In genomic region chr6:116667620-116668019, GRCh38 we compare ENCODE assay signal across 8 cellular contexts. TPM values are rescaled to one million over a fixed set of nuclear protein-coding genes. Genes with fewer than 3 reads are reported as not detected.
DNase-seq lines count a peak whose midpoint lies in the region; ATAC-seq and TF ChIP-seq lines count a peak whose summit lies in the region.

No MANE protein-coding gene starts in this region.

- no peak for ATAC-seq in activated T-cell treated with anti-CD3 and anti-CD28 coated beads, Interleukin-2, amount 50 U/mL, for 72 hours (replicated peaks in 1 of 2)
- ATAC-seq in HG02981 (IDR thresholded peaks at IDR 0.05; ENCODE audit: unreplicated experiment), result no peak

- no peaks in the 10 kb centered on the region for H3K36me3 ChIP-seq in mucosa of rectum (ENCODE audit: control insufficient read depth in 2 of 2, insufficient read depth in 2 of 2, low read length in 2 of 2)

- peak overlapping the region; percentile 94 to 99 for H3K4me3 Mint-ChIP-seq in activated T-cell treated with anti-CD3 and anti-CD28 coated beads, Interleukin-2, amount 50 U/mL, for 72 hours

- peaks cover 6% of the 10 kb centered on the region for H3K27me3 Mint-ChIP-seq in activated T-cell treated with anti-CD3 and anti-CD28 coated beads, Interleukin-2, amount 50 U/mL, for 72 hours (ENCODE audit: low read depth)

- no peak for DNase-seq in activated T-cell treated with anti-CD3 and anti-CD28 coated beads, Interleukin-2, amount 50 U/mL, for 72 hours
- DNase-seq in activated T-cell treated with anti-CD3 and anti-CD28 coated beads, Interleukin-2, amount 50 U/mL, for 48 hours, result no peak
- DNase-seq in LNCaP clone FGC (ENCODE audit: low read depth), result no peak
- DNase-seq in astrocyte of the cerebellum (ENCODE audit: low read depth), result no peak
- DNase-seq in NCI-H1092 (lab: John Stamatoyannopoulos, UW), result no peak
- no peak for DNase-seq in DMS153 (lab: John Stamatoyannopoulos, UW)

- H3K27ac Mint-ChIP-seq in activated T-cell treated with anti-CD3 and anti-CD28 coated beads, Interleukin-2, amount 50 U/mL, for 72 hours, result peak overlapping the region; percentile 93

- peak overlapping the region; percentile 73 for H3K4me3 ChIP-seq in LNCaP clone FGC (ENCODE audit: low read depth, low read length)
- peak overlapping the region; percentile 72 for H3K4me3 ChIP-seq in astrocyte of the cerebellum (ENCODE audit: low read depth, low read length)
- peak overlapping the region; percentile 99 for H3K4me3 ChIP-seq in mucosa of rectum (ENCODE audit: low read length in 2 of 2)

- peaks cover 6 to 10% of the 10 kb centered on the region in 2 donors for H3K4me1 ChIP-seq in mucosa of rectum (ENCODE audit: control insufficient read depth in 2 of 2, insufficient read depth in 2 of 2, low read length in 2 of 2)

- peaks cover 45% of the 10 kb centered on the region for H3K4me1 Mint-ChIP-seq in activated T-cell treated with anti-CD3 and anti-CD28 coated beads, Interleukin-2, amount 50 U/mL, for 72 hours (ENCODE audit: low read depth)

- TF ChIP-seq CTCF in LNCaP clone FGC (IDR thresholded peaks at IDR 0.05; ENCODE audit: control insufficient read depth, extremely low read depth, insufficient read depth) (no peak), astrocyte of the cerebellum (IDR thresholded peaks at IDR 0.05; ENCODE audit: low read depth, low read length, missing control alignments) (no peak)

- H3K9me3 Mint-ChIP-seq in activated T-cell treated with anti-CD3 and anti-CD28 coated beads, Interleukin-2, amount 50 U/mL, for 72 hours, result no peaks in the 10 kb centered on the region

- H3K36me3 Mint-ChIP-seq in activated T-cell treated with anti-CD3 and anti-CD28 coated beads, Interleukin-2, amount 50 U/mL, for 72 hours (ENCODE audit: insufficient read depth in 2 of 2), result peaks cover 2 to 7% of the 10 kb centered on the region in 2 donors

- H3K9ac ChIP-seq in mucosa of rectum (ENCODE audit: low read depth in 1 of 2, low read length in 2 of 2), result peak overlapping the region; percentile 91 to 97

- H3K27ac ChIP-seq in mucosa of rectum (ENCODE audit: low read depth in 2 of 2, low read length in 2 of 2), result no peak overlapping the region

- in situ Hi-C loops in astrocyte of the cerebellum (cut with HindIII; ENCODE audit: low sequenced_read_pairs), result no loop called here

- H3K27me3 ChIP-seq in mucosa of rectum (ENCODE audit: control insufficient read depth in 2 of 2, insufficient read depth in 2 of 2, low read length in 2 of 2), result no peaks in the 10 kb centered on the region

- H3K9me3 ChIP-seq in mucosa of rectum (ENCODE audit: control insufficient read depth in 2 of 2, low read length in 2 of 2), result no peaks in the 10 kb centered on the region

RNA-seq across cellular contexts. Expression of gene ZUP1, which starts 0.9 kb away (rescaled TPM):
- total RNA-seq in activated T-cell treated with anti-CD3 and anti-CD28 coated beads, Interleukin-2, amount 50 U/mL, for 72 hours, result 10 to 100 TPM; 23.1 to 25.1 TPM

RNA-seq across cellular contexts. Expression of gene KPNA5, which starts 13.4 kb away (rescaled TPM):
- 10 to 100 TPM; 12.2 to 17.6 TPM for total RNA-seq in activated T-cell treated with anti-CD3 and anti-CD28 coated beads, Interleukin-2, amount 50 U/mL, for 72 hours

RNA-seq across cellular contexts. Expression of gene RSPH4A, which starts 51.3 kb away (rescaled TPM):
- under 1 TPM; 0.09 to 0.17 TPM for total RNA-seq in activated T-cell treated with anti-CD3 and anti-CD28 coated beads, Interleukin-2, amount 50 U/mL, for 72 hours
